Comparison of ENCODE assay signal across 8 cellular contexts in genomic region chr1:160342953-160343869, GRCh38. TPM values are rescaled to one million over a fixed set of nuclear protein-coding genes. Genes with fewer than 3 reads are reported as not detected.
DNase-seq lines count a peak whose midpoint lies in the region; ATAC-seq, FAIRE-seq and TF ChIP-seq lines count a peak whose summit lies in the region.

COPA (minus strand) TSS chr1:160343250; CDS start chr1:160343170, 80 bp downstream.
NCSTN (plus strand) TSS chr1:160343383; CDS start chr1:160343397, 14 bp downstream.

- whole genome bisulfite sequencing in smooth muscle cell (ENCODE audit: low lambda C conversion rate) = under 1% methylated on average over 58 of the region's 58 CpGs

- H3K9ac ChIP-seq in smooth muscle cell (ENCODE audit: low read depth) = peak within 1 kb of the TSS; percentile 97

- H3K27ac ChIP-seq in ACC112 (ENCODE audit: low read depth, low read length) (peak within 1 kb of the TSS; percentile 82), smooth muscle cell (ENCODE audit: low read depth) (peak within 1 kb of the TSS; percentile 79)

- no peaks in the 10 kb centered on the region for H3K27me3 ChIP-seq in ACC112 (ENCODE audit: insufficient read depth, low read length)
- no peaks in the 10 kb centered on the region for H3K27me3 ChIP-seq in bronchial epithelial cell (ENCODE audit: control insufficient read depth, insufficient read depth, low read length)
- no peaks in the 10 kb centered on the region for H3K27me3 ChIP-seq in smooth muscle cell (ENCODE audit: low read depth)

- H3K4me2 ChIP-seq in smooth muscle cell = peak within 1 kb of the TSS; percentile 97

- no peaks in the 10 kb centered on the region for H3F3A ChIP-seq in smooth muscle cell (ENCODE audit: low read depth)

- H4K20me1 ChIP-seq in smooth muscle cell (ENCODE audit: low read depth) = peaks cover 44% of the 10 kb centered on the region

- DNase-seq in NCI-H2227 treated with DMSO at 0.1 percent for 48 hours (lab: John Stamatoyannopoulos, UW) (peak; percentile 89), bronchial epithelial cell (ENCODE audit: low read depth) (peak; percentile 89), iPS-NIHi11 (ENCODE audit: low spot score) (peak; percentile 93), smooth muscle cell (lab: John Stamatoyannopoulos, UW; ENCODE audit: unreplicated experiment) (peak; percentile 64)

- H3K4me3 ChIP-seq in ACC112 (ENCODE audit: low read depth, low read length) (peak within 1 kb of the TSS; percentile 93), WI38 (ENCODE audit: low read depth, low read length) (peak within 1 kb of the TSS; percentile 76), bronchial epithelial cell (ENCODE audit: low read depth, low read length) (peak within 1 kb of the TSS; percentile 92), smooth muscle cell (peak within 1 kb of the TSS; percentile 87)

- H2AFZ ChIP-seq in ACC112 (ENCODE audit: low read length, unreplicated experiment) (peak within 1 kb of the TSS; percentile 92), smooth muscle cell (ENCODE audit: low read depth) (peak within 1 kb of the TSS; percentile 82)

- H3K4me1 ChIP-seq in ACC112 (ENCODE audit: control insufficient read depth, insufficient read depth, low read length, unreplicated experiment) (peaks cover 38% of the 10 kb centered on the region), smooth muscle cell (ENCODE audit: low read depth) (peaks cover 20% of the 10 kb centered on the region)

- H3K36me3 ChIP-seq in ACC112 (ENCODE audit: insufficient read depth, low read length) = peaks cover 25% of the 10 kb centered on the region
- peaks cover 14% of the 10 kb centered on the region for H3K36me3 ChIP-seq in bronchial epithelial cell (ENCODE audit: control insufficient read depth, insufficient read depth, low read length)
- peaks cover 17% of the 10 kb centered on the region for H3K36me3 ChIP-seq in smooth muscle cell (ENCODE audit: low read depth)

- H3K9me3 ChIP-seq in smooth muscle cell (replicated peaks; ENCODE audit: low read depth) = no peaks in the 10 kb centered on the region

- TF ChIP-seq CTCF in WI38 (IDR thresholded peaks at IDR 0.05; ENCODE audit: low read depth, low read length) (no peak), bronchial epithelial cell (IDR thresholded peaks at IDR 0.05; ENCODE audit: insufficient read depth, low read length, severe bottlenecking) (peak; percentile 21), smooth muscle cell (IDR thresholded peaks at IDR 0.05; ENCODE audit: borderline replicate concordance, insufficient read depth, poor library complexity, severe bottlenecking) (no peak)

- no peak for FAIRE-seq in bronchial epithelial cell (lab: Jason Lieb, UNC)

- H3K79me2 ChIP-seq in ACC112 (ENCODE audit: control insufficient read depth, insufficient read depth, low read length, unreplicated experiment) = peaks cover 84% of the 10 kb centered on the region
- H3K79me2 ChIP-seq in smooth muscle cell (ENCODE audit: low read depth) = peaks cover 67% of the 10 kb centered on the region

- ATAC-seq in GM18870 (IDR thresholded peaks at IDR 0.05; ENCODE audit: unreplicated experiment) (peak; percentile 90), HG03139 (IDR thresholded peaks at IDR 0.05; ENCODE audit: unreplicated experiment) (peak; percentile 90)

RNA-seq across cellular contexts. Expression of gene COPA, which starts in this region (rescaled TPM):
- total RNA-seq in bronchial epithelial cell (134 and 136 TPM in 2 replicates), smooth muscle cell (171 and 197 TPM in 2 replicates)
- 182 and 196 TPM in 2 replicates for polyA plus RNA-seq in smooth muscle cell

RNA-seq across cellular contexts. Expression of gene NCSTN, which starts in this region (rescaled TPM):
- 27.9 and 36.7 TPM in 2 replicates for total RNA-seq in bronchial epithelial cell
- total RNA-seq in smooth muscle cell = 67.4 and 73.4 TPM in 2 replicates
- 67.6 and 81.4 TPM in 2 replicates for polyA plus RNA-seq in smooth muscle cell

Comparison
In these comparisons a context has a peak if more than half of its experiments do, and no peak if none do; other contexts are left out.
1. Peak in every context shown above with its lines: DNase-seq, ATAC-seq, H3K4me3 ChIP-seq and H3K27ac ChIP-seq.